Comparison of ENCODE assay signal across 20 cellular contexts in the genomic region with DNA sequence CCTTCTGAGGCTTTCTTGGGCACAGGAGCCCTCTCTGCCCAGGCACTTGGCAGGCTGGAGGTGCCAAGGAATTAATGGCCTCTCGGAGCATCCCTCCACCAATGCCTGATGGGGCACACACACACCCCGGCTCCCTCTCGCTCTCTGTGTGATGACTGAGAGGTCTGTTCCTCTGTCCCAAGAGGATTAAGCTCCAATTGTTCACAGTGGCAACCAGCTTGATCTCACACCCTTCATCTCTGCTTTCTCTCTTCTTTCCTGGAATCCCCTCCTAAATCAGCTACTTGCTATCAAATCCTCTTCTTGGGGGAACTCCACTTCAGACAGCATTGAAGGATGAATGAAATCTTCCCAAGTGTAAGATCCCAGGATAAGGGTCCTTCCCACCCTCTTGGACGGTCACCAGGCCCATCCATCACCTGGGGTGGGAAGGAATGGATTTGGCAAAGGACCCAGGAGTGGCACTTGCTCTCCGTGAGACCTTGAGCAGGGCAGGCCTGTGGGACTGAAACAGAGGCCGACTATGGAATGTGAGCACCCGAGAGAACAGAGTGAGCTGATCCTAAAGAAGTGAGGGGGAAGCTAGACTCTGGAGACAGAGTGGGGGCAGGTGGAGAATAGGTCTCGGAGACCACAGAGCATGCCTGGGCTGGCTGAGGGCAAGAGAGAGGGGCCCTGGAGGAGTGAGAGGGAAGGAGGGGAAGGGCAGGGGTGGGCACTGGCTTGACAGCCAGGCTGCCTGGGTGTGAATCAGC.
DNase-seq lines count a peak whose midpoint lies in the region; FAIRE-seq and TF ChIP-seq lines count a peak whose summit lies in the region.
"Had no signal": no experiment of that assay in that cellular context is flagged by ENCODE, and none has a peak within 500 bp of the region (broad histone marks: within the 10 kb centered on the region; RNA-seq: fewer than 3 reads in every experiment).

No MANE protein-coding gene starts in this region.

- H3K27ac ChIP-seq in WERI-Rb-1 (peak overlapping the region; percentile 3; the same call in 1 of the 2 replicates), neuronal stem cell (replicated peaks; ENCODE audit: low read length) (no peak overlapping the region), GM23248 (no peak overlapping the region), kidney (ENCODE audit: low read depth in 2 of 2, low read length in 2 of 2) (no peak overlapping the region)
- H3K27ac ChIP-seq: HL-60 had no signal

- no peaks in the 10 kb centered on the region for H3K9me2 ChIP-seq in GM23248 (ENCODE audit: insufficient read depth)

- no peak overlapping the region for H4K91ac ChIP-seq in neuronal stem cell (ENCODE audit: low read depth, low read length, poor library complexity)

- no peak overlapping the region for H2AFZ ChIP-seq in neuronal stem cell (ENCODE audit: low read length)
- no peak overlapping the region for H2AFZ ChIP-seq in GM23248

- no peak overlapping the region for H3K4me3 ChIP-seq in WERI-Rb-1 (ENCODE audit: low read depth, low read length)
- no peak overlapping the region for H3K4me3 ChIP-seq in neuronal stem cell (ENCODE audit: low read length in 2 of 2)
- H3K4me3 ChIP-seq in GM23248 = no peak overlapping the region
- no peak overlapping the region for H3K4me3 ChIP-seq in kidney (ENCODE audit: low read length in 2 of 2)

- H3K4me2 ChIP-seq in neuronal stem cell (ENCODE audit: insufficient read depth, low read length, poor library complexity, severe bottlenecking) (no peak overlapping the region), GM23248 (ENCODE audit: unreplicated experiment) (no peak overlapping the region)

- H3K27me3 ChIP-seq in WERI-Rb-1 (ENCODE audit: insufficient read depth, low read depth, severe bottlenecking) (no peaks in the 10 kb centered on the region), neuronal stem cell (ENCODE audit: control insufficient read depth in 3 of 3, insufficient read depth in 3 of 3, low read depth in 1 of 3, low read length in 3 of 3) (peaks cover 0 to 5% (median 0%) of the 10 kb centered on the region in 3 experiments), GM23248 (replicated peaks; ENCODE audit: insufficient read depth) (no peaks in the 10 kb centered on the region; the same call in none of the 2 replicates)
- H3K27me3 ChIP-seq: BE2C had no signal

- H3K36me3 ChIP-seq in WERI-Rb-1 (peaks cover 25% of the 10 kb centered on the region), neuronal stem cell (replicated peaks in 1 of 2; ENCODE audit: control insufficient read depth in 2 of 2, insufficient read depth in 2 of 2, low read length in 2 of 2) (no peaks in the 10 kb centered on the region), GM23248 (ENCODE audit: low read depth) (no peaks in the 10 kb centered on the region), kidney (ENCODE audit: control insufficient read depth in 1 of 2, insufficient read depth in 2 of 2, low read length in 2 of 2) (no peaks in the 10 kb centered on the region)
- H3K36me3 ChIP-seq: BE2C had no signal

- H3K18ac ChIP-seq in neuronal stem cell (ENCODE audit: low read length) = no peak overlapping the region

- no peak overlapping the region for H4K8ac ChIP-seq in neuronal stem cell (ENCODE audit: low read depth, low read length)

- H2BK120ac ChIP-seq in neuronal stem cell (ENCODE audit: low read depth, low read length) = no peak overlapping the region

- H3K9ac ChIP-seq in neuronal stem cell (ENCODE audit: low read depth, low read length, poor library complexity) = no peak overlapping the region
- no peak overlapping the region for H3K9ac ChIP-seq in GM23248
- no peak overlapping the region for H3K9ac ChIP-seq in kidney (ENCODE audit: low read length in 2 of 2)

- intact Hi-C loops in kidney (cut with DNase I) = no loop called here

- H2BK5ac ChIP-seq in neuronal stem cell (ENCODE audit: low read length) = no peak overlapping the region

- no peaks in the 10 kb centered on the region for H3K79me2 ChIP-seq in GM23248 (ENCODE audit: insufficient read depth)

- H3K4me1 ChIP-seq in neuronal stem cell (ENCODE audit: control insufficient read depth in 2 of 2, insufficient read depth in 1 of 2, low read depth in 1 of 2, low read length in 2 of 2) (peaks cover 0 to 19% of the 10 kb centered on the region in 2 donors), GM23248 (ENCODE audit: insufficient read depth) (0 out of 2 replicates have a peak, but pooled peaks cover 5% of the 10 kb centered on the region), kidney (ENCODE audit: control insufficient read depth in 1 of 2, insufficient read depth in 1 of 2, low read depth in 1 of 2, low read length in 2 of 2) (peaks cover 0 to 2% of the 10 kb centered on the region in 2 donors)

- in situ Hi-C loops in GM23248 (cut with MboI) = no loop called here

- DNase-seq in DMS79 (lab: John Stamatoyannopoulos, UW) (peak; percentile 71), DMS79 treated with DMSO at 0.1 percent for 48 hours (lab: John Stamatoyannopoulos, UW) (peak; percentile 86), WERI-Rb-1 (no peak), neuronal stem cell (ENCODE audit: low spot score) (no peak), GM23248 (no peak), kidney (no peak)
- DNase-seq: ACHN; C1 segment of cervical spinal cord; CD4-positive, CD25-positive, alpha-beta regulatory T cell; CD8-positive, alpha-beta memory T cell; COR-L47; DMS 273 treated with DMSO at 0.1 percent for 48 hours; DMS53; GDM1; GOT3; H7; HFFc6 had no signal

- TF ChIP-seq CTCF in WERI-Rb-1 (IDR thresholded peaks at IDR 0.05; ENCODE audit: low read depth, low read length) (no peak), kidney (IDR thresholded peaks at IDR 0.05; ENCODE audit: borderline replicate concordance, extremely low read depth, insufficient read depth) (no peak)

- H3K14ac ChIP-seq in neuronal stem cell (ENCODE audit: low read length) = no peak overlapping the region

- H3K79me1 ChIP-seq in neuronal stem cell (ENCODE audit: low read depth, low read length) = no peaks in the 10 kb centered on the region

- H3K9me3 ChIP-seq in WERI-Rb-1 (ENCODE audit: severe bottlenecking) = no peaks in the 10 kb centered on the region
- H3K9me3 ChIP-seq in neuronal stem cell (replicated peaks in 1 of 2; ENCODE audit: control insufficient read depth in 2 of 2, insufficient read depth in 1 of 2, low read depth in 1 of 2, low read length in 2 of 2) = no peaks in the 10 kb centered on the region
- H3K9me3 ChIP-seq in GM23248 (ENCODE audit: low read depth) = no peaks in the 10 kb centered on the region
- no peaks in the 10 kb centered on the region for H3K9me3 ChIP-seq in kidney (ENCODE audit: control insufficient read depth in 1 of 2, low read length in 2 of 2)
- H3K9me3 ChIP-seq: BE2C had no signal

- H3F3A ChIP-seq in GM23248 (ENCODE audit: insufficient read depth) = no peaks in the 10 kb centered on the region

- no peak overlapping the region for H3K23ac ChIP-seq in neuronal stem cell (ENCODE audit: low read depth, low read length, poor library complexity)

- no CpG with 5 or more reads among the region's 8 CpGs for WGBS in neuronal stem cell (ENCODE audit: extremely low coverage in 2 of 2, insufficient read length in 2 of 2, insufficient replicate concordance in 1 of 2), 2 donors
- WGBS in GM23248 (ENCODE audit: low coverage in 1 of 2, low lambda C conversion rate in 2 of 2, missing lambda C conversion rate in 2 of 2), 2 experiments = 60 to 69% methylated on average over 8 of the region's 8 CpGs

- no peak overlapping the region for H2BK15ac ChIP-seq in neuronal stem cell (ENCODE audit: low read length)

- H2BK12ac ChIP-seq in neuronal stem cell (ENCODE audit: low read length) = peak overlapping the region; percentile 11

- H4K20me1 ChIP-seq in GM23248 (ENCODE audit: insufficient read depth) = no peaks in the 10 kb centered on the region

- no peak for FAIRE-seq in kidney (lab: Jason Lieb, UNC)
- FAIRE-seq: A204.1 had no signal

- no peak overlapping the region for H3K4ac ChIP-seq in neuronal stem cell (ENCODE audit: low read length)

- peak overlapping the region; percentile 26 for H2AK5ac ChIP-seq in neuronal stem cell (ENCODE audit: low read depth, low read length)

Comparison
In these comparisons a context has a peak if more than half of its experiments do, and no peak if none do; other contexts are left out.
1. DNase-seq: peak in DMS79 (single experiment) and DMS79 treated with DMSO at 0.1 percent for 48 hours (single experiment); none in WERI-Rb-1 (single experiment), neuronal stem cell (single experiment), GM23248 (single experiment) and kidney (single experiment).